Comparison of ENCODE assay signal across 1 cellular context in the genomic region with DNA sequence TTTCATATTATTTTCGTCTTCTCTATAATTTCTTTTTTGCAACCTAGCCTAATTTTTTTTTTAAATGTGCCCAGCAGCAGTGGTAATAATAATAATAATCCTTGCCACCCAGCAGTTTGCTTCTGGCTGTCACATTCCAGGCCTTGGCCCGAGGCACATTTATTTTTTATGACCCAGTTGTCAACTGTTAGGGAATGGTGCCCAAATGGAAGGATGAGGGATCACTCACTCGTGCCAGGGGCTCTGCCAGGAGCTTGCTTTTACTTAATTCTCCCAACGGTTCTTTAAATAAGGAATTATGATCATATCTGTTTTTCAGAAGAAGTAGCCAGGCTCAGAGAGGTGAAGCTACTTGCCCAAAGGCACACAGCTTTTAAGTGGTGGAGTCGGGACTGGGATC.
A peak's percentile ranks its signal among the peaks of the same experiment; 100 is the strongest.
TF ChIP-seq lines count a peak whose summit lies in the region.

No MANE protein-coding gene starts in this region.

TF ChIP-seq in K562, 482 proteins besides CTCF, POLR2A, EP300 and RAD21:
- TF ChIP-seq, protein P1, sequence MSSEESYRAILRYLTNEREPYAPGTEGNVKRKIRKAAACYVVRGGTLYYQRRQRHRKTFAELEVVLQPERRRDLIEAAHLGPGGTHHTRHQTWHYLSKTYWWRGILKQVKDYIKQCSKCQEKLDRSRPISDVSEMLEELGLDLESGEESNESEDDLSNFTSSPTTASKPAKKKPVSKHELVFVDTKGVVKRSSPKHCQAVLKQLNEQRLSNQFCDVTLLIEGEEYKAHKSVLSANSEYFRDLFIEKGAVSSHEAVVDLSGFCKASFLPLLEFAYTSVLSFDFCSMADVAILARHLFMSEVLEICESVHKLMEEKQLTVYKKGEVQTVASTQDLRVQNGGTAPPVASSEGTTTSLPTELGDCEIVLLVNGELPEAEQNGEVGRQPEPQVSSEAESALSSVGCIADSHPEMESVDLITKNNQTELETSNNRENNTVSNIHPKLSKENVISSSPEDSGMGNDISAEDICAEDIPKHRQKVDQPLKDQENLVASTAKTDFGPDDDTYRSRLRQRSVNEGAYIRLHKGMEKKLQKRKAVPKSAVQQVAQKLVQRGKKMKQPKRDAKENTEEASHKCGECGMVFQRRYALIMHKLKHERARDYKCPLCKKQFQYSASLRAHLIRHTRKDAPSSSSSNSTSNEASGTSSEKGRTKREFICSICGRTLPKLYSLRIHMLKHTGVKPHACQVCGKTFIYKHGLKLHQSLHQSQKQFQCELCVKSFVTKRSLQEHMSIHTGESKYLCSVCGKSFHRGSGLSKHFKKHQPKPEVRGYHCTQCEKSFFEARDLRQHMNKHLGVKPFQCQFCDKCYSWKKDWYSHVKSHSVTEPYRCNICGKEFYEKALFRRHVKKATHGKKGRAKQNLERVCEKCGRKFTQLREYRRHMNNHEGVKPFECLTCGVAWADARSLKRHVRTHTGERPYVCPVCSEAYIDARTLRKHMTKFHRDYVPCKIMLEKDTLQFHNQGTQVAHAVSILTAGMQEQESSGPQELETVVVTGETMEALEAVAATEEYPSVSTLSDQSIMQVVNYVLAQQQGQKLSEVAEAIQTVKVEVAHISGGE (CRISPR knock-in tag; IDR thresholded peaks at IDR 0.05), result no peak
- TF ChIP-seq SREBF2 (CRISPR knock-in tag; IDR thresholded peaks at IDR 0.05), result no peak
- peak; percentile 52 for TF ChIP-seq ZFP36 (IDR thresholded peaks at IDR 0.05; ENCODE audit: low read depth, low read length, partially characterized antibody)
- TF ChIP-seq, protein P2, sequence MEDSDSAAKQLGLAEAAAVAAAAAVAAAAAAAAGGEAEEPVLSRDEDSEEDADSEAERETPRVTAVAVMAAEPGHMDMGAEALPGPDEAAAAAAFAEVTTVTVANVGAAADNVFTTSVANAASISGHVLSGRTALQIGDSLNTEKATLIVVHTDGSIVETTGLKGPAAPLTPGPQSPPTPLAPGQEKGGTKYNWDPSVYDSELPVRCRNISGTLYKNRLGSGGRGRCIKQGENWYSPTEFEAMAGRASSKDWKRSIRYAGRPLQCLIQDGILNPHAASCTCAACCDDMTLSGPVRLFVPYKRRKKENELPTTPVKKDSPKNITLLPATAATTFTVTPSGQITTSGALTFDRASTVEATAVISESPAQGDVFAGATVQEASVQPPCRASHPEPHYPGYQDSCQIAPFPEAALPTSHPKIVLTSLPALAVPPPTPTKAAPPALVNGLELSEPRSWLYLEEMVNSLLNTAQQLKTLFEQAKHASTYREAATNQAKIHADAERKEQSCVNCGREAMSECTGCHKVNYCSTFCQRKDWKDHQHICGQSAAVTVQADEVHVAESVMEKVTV (CRISPR knock-in tag; IDR thresholded peaks at IDR 0.05), result no peak
